ENCODE assay signal across 1 cellular context in genomic region chr1:154183045-154183968, GRCh38.
TF ChIP-seq lines count a peak whose summit lies in the region.

No MANE protein-coding gene starts in this region.

TF ChIP-seq in K562, 482 proteins besides CTCF, POLR2A, EP300 and RAD21 (continued from another document and continues in another):
- no peak for TF ChIP-seq AFF1 (IDR thresholded peaks at IDR 0.05; ENCODE audit: low read depth in 1 of 2, partially characterized antibody in 2 of 2)
- TF ChIP-seq TEAD2 (tag; IDR thresholded peaks at IDR 0.05), result no peak
- peak in 1 of 3 experiments; percentile 52 for TF ChIP-seq YY1 (IDR thresholded peaks at IDR 0.05; ENCODE audit: borderline replicate concordance in 1 of 3, control insufficient read depth in 1 of 3, extremely low read depth in 1 of 3, insufficient read depth in 3 of 3, insufficient read length in 1 of 3, insufficient replicate concordance in 2 of 3, low read depth in 1 of 3, low read length in 2 of 3)
- no peak for TF ChIP-seq SRSF7 (optimal IDR thresholded peaks at IDR 0.05; ENCODE audit: low read depth, low read length)
- TF ChIP-seq TAF7 (tag; IDR thresholded peaks at IDR 0.05), result peak; percentile 93
- TF ChIP-seq ZNF184 (CRISPR knock-in tag; IDR thresholded peaks at IDR 0.05), result no peak
- TF ChIP-seq ZNF436 (CRISPR knock-in tag; IDR thresholded peaks at IDR 0.05), result no peak
- peak; percentile 51 for TF ChIP-seq HNRNPLL (IDR thresholded peaks at IDR 0.05; ENCODE audit: low read depth, low read length, poor library complexity, severe bottlenecking)
- no peak for TF ChIP-seq SRSF1 (IDR thresholded peaks at IDR 0.05; ENCODE audit: low read depth, low read length)
- peak; percentile 66 for TF ChIP-seq ETS1 (conservative IDR thresholded peaks at IDR 0.05; ENCODE audit: control insufficient read depth, low read depth, low read length)
- 0 out of 2 replicates have a peak, but pooled peaks have one; percentile 2 for TF ChIP-seq CC2D1A (IDR thresholded peaks at IDR 0.05)
- peak; percentile 84 for TF ChIP-seq THAP12 (CRISPR knock-in tag; IDR thresholded peaks at IDR 0.05)
- TF ChIP-seq ARID3A (IDR thresholded peaks at IDR 0.05; ENCODE audit: borderline replicate concordance, low read depth, low read length), result no peak
- no peak for TF ChIP-seq PPARD (CRISPR knock-in tag; IDR thresholded peaks at IDR 0.05)
- TF ChIP-seq XRCC5 (IDR thresholded peaks at IDR 0.05; ENCODE audit: low read depth, low read length), result 0 out of 2 replicates have a peak, but pooled peaks have one; percentile 75
- TF ChIP-seq ZNF318 (IDR thresholded peaks at IDR 0.05; ENCODE audit: borderline replicate concordance in 1 of 2, low read depth in 1 of 2), result no peak
- TF ChIP-seq ZNF3 (CRISPR knock-in tag; IDR thresholded peaks at IDR 0.05), result no peak
- no peak for TF ChIP-seq THAP7 (CRISPR knock-in tag; IDR thresholded peaks at IDR 0.05)
- TF ChIP-seq ZZZ3 (IDR thresholded peaks at IDR 0.05), result peak; percentile 23; the same call in 1 of the 2 replicates
- TF ChIP-seq FOXP1 (CRISPR knock-in tag; IDR thresholded peaks at IDR 0.05), result peak; percentile 73; the same call in 1 of the 2 replicates
- TF ChIP-seq MXD1 (CRISPR knock-in tag; IDR thresholded peaks at IDR 0.05; ENCODE audit: borderline replicate concordance, poor library complexity, severe bottlenecking), result no peak
- TF ChIP-seq RBM17 (IDR thresholded peaks at IDR 0.05; ENCODE audit: borderline replicate concordance, low read depth, low read length), result no peak
- no peak for TF ChIP-seq ZNF764 (CRISPR knock-in tag; IDR thresholded peaks at IDR 0.05; ENCODE audit: low read depth)
- no peak for TF ChIP-seq FOXJ3 (CRISPR knock-in tag; IDR thresholded peaks at IDR 0.05)
- TF ChIP-seq VEZF1 (CRISPR knock-in tag; IDR thresholded peaks at IDR 0.05), result peak; percentile 54; the same call in 1 of the 2 replicates
- no peak for TF ChIP-seq ZNF354B (CRISPR knock-in tag; IDR thresholded peaks at IDR 0.05)
- 0 out of 2 replicates have a peak, but pooled peaks have one; percentile 47 for TF ChIP-seq ZBTB9 (CRISPR knock-in tag; IDR thresholded peaks at IDR 0.05)
- TF ChIP-seq FOSL1 (tag; conservative IDR thresholded peaks at IDR 0.05), result no peak; the same call in 1 of the 2 replicates
- peak; percentile 90 for TF ChIP-seq ZBTB12 (CRISPR knock-in tag; IDR thresholded peaks at IDR 0.05)
